8 cellular contexts compared by ENCODE assay signal in genomic region chr14:92846162-92846897, GRCh38. TPM values are rescaled to one million over a fixed set of nuclear protein-coding genes. Genes with fewer than 3 reads are reported as not detected.
DNase-seq lines count a peak whose midpoint lies in the region; ATAC-seq and TF ChIP-seq lines count a peak whose summit lies in the region.

No MANE protein-coding gene starts in this region.

- H3K4me1 ChIP-seq in lung (ENCODE audit: control insufficient read depth in 2 of 2, insufficient read depth in 2 of 2, low read length in 2 of 2), result peaks cover 0 to 3% of the 10 kb centered on the region in 2 donors

- no peaks in the 10 kb centered on the region for H3K9me3 ChIP-seq in lung (ENCODE audit: control insufficient read depth in 2 of 2, insufficient read depth in 1 of 2, low read length in 1 of 2)

- WGBS in lung, 2 donors, result 52 to 67% methylated on average over 2 of the region's 2 CpGs

- no peak overlapping the region for H3K27ac ChIP-seq in lung (ENCODE audit: low read depth in 1 of 2, low read length in 1 of 2)

- peak; percentile 68 for DNase-seq in Caki2 (ENCODE audit: low read depth)
- DNase-seq in activated T-cell treated with anti-CD3 and anti-CD28 coated beads, Interleukin-2, amount 50 U/mL, for 48 hours, result peak; percentile 31 to 44
- DNase-seq in lung (ENCODE audit: low spot score), result no peak
- no peak for DNase-seq in effector CD4-positive, alpha-beta T cell
- no peak for DNase-seq in NCI-H1417 treated with DMSO at 0.1 percent for 48 hours (lab: John Stamatoyannopoulos, UW)
- no peak for DNase-seq in NCI-H1105 treated with DMSO at 0.1 percent for 48 hours (lab: John Stamatoyannopoulos, UW)

- ATAC-seq in GM19395 (IDR thresholded peaks at IDR 0.05; ENCODE audit: unreplicated experiment), result peak; percentile 93
- ATAC-seq in HG03432 (IDR thresholded peaks at IDR 0.05; ENCODE audit: unreplicated experiment), result peak; percentile 85
- peak; percentile 70 for ATAC-seq in lung (ENCODE audit: insufficient read depth, low FRiP score)

- TF ChIP-seq CTCF in lung (IDR thresholded peaks at IDR 0.05; ENCODE audit: control extremely low read depth, extremely low read depth), result no peak

- no peaks in the 10 kb centered on the region for H3K27me3 ChIP-seq in lung (ENCODE audit: control insufficient read depth, insufficient read depth)

- peaks cover 0 to 6% of the 10 kb centered on the region in 2 donors for H3K36me3 ChIP-seq in lung (ENCODE audit: control insufficient read depth in 2 of 2, insufficient read depth in 2 of 2, low read length in 2 of 2)

- H3K4me3 ChIP-seq in lung, result no peak overlapping the region

- in situ Hi-C loops in Caki2 (cut with HindIII; ENCODE audit: low pct_unique_long_range_greater_than_20kb, low sequenced_read_pairs), result no loop called here

RNA-seq across cellular contexts. Expression of gene GOLGA5, which starts 52.2 kb away (rescaled TPM):
- total RNA-seq in Caki2 (2014; rRNA removed; shearing (Covaris generic); ENCODE audit: low replicate concordance), result 16.2 and 19.2 TPM in 2 replicates
- total RNA-seq in lung, result 10 to 100 TPM; 33.0 to 35.0 TPM
- polyA plus RNA-seq in lung, result 10 to 100 TPM; 26.9 to 36.9 TPM

Comparison
In these comparisons a context has a peak if more than half of its experiments do, and no peak if none do; other contexts are left out.
1. DNase-seq: peak in Caki2 (single experiment) and activated T-cell treated with anti-CD3 and anti-CD28 coated beads, Interleukin-2, amount 50 U/mL, for 48 hours (2 of 2); none in lung (single experiment), effector CD4-positive, alpha-beta T cell (single experiment), NCI-H1417 treated with DMSO at 0.1 percent for 48 hours (single experiment) and NCI-H1105 treated with DMSO at 0.1 percent for 48 hours (single experiment).
2. Peak in every context shown above with its lines, with median percentiles within 50 percentile points of each other: ATAC-seq.